Comparison of ENCODE assay signal across 1 cellular context in genomic region chr4:38223801-38224236, GRCh38.
TF ChIP-seq lines count a peak whose summit lies in the region.

No MANE protein-coding gene starts in this region.

TF ChIP-seq in liver, 16 proteins besides CTCF, POLR2A, EP300 and RAD21 (continued from another document):
- TF ChIP-seq REST (IDR thresholded peaks at IDR 0.05) (peak; percentile 59), ATF3 (IDR thresholded peaks at IDR 0.05) (no peak), HNF4A (conservative IDR thresholded peaks at IDR 0.05) (peak; percentile 50 to 54), JUND (IDR thresholded peaks at IDR 0.05) (peak in 1 of 2 donors; percentile 21), FOXA1 (IDR thresholded peaks at IDR 0.05) (peak; percentile 95), EGR1 (IDR thresholded peaks at IDR 0.05; ENCODE audit: low read depth in 2 of 2) (peak; percentile 78 to 94)
